Comparison of ENCODE assay signal across 23 cellular contexts in the genomic region with DNA sequence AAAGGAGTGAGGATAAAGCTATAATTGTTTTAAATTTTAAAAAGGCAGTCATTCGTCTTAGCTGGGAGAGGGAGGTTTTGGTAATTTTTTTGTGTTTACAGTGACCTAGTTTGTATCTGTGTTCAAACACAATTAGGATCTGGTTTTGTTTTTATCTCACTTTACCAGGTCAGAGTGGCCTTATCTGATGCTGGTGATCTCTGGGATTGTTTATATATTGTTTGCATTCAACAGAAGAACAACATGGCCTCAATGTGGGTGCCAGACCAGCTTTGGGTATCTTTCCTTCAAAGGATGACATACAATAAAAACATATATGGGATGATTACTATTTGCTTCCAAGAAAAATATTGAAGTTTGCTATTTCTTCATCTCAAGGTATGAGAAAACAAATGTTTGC.
"Had no signal": no experiment of that assay in that cellular context is flagged by ENCODE, and none has a peak within 500 bp of the region (broad histone marks: within the 10 kb centered on the region; RNA-seq: fewer than 3 reads in every experiment).

No MANE protein-coding gene starts in this region.

- H3K4me1 Mint-ChIP-seq: immature natural killer cell; natural killer cell; stimulated activated memory B cell treated with anti-CD40 and anti-IgM and Interleukin-4, amounts not matched to agents 10 μg/mL and 1 μg/mL and 100 μg/mL, for 72 hours had no signal

- H3K9me3 ChIP-seq: esophagus squamous epithelium, lower lobe of right lung, ovary, psoas muscle, sigmoid colon, testis, tibial artery had no signal

- H3K4me3 Mint-ChIP-seq: immature natural killer cell; natural killer cell; stimulated activated memory B cell treated with anti-CD40 and anti-IgM and Interleukin-4, amounts not matched to agents 10 μg/mL and 1 μg/mL and 100 μg/mL, for 72 hours; type B pancreatic cell had no signal

- ATAC-seq: left ventricle myocardium superior; lower lobe of right lung; natural killer cell; psoas muscle; right cardiac atrium; stimulated activated memory B cell treated with anti-CD40 and anti-IgM and Interleukin-4, amounts not matched to agents 10 μg/mL and 1 μg/mL and 100 μg/mL, for 72 hours; stimulated activated naive CD8-positive, alpha-beta T cell treated with anti-CD3 and anti-CD28 coated beads, Interleukin-15, Interleukin-2, amounts not matched to agents 100 U/mL and 50 U/mL, for 24 hours had no signal

- H3K4me1 ChIP-seq: esophagus squamous epithelium, lower lobe of right lung, psoas muscle, testis had no signal

- H3K9me3 Mint-ChIP-seq: natural killer cell, type B pancreatic cell had no signal

- H3K27me3 Mint-ChIP-seq: stimulated activated memory B cell treated with anti-CD40 and anti-IgM and Interleukin-4, amounts not matched to agents 10 μg/mL and 1 μg/mL and 100 μg/mL, for 72 hours; type B pancreatic cell had no signal

- H3K36me3 ChIP-seq: esophagus squamous epithelium, lower lobe of right lung, ovary, sigmoid colon, tibial artery had no signal

- H3K27me3 ChIP-seq: esophagus squamous epithelium, ovary, sigmoid colon, testis, tibial artery had no signal

- H3K27ac ChIP-seq: esophagus squamous epithelium, lower lobe of right lung, ovary, psoas muscle, sigmoid colon, testis, tibial artery had no signal

- DNase-seq: cortex of kidney; erythroblast; esophagus squamous epithelium; hypothalamus; immature natural killer cell; islet precursor cell; left ventricle myocardium superior; lower lobe of right lung; natural killer cell; occipital lobe; ovary; posterior cingulate gyrus; psoas muscle; right cardiac atrium; sigmoid colon; stimulated activated CD4-positive, alpha-beta T cell treated with anti-CD3 and anti-CD28 coated beads, Interleukin-2, amount 100 ng/mL, for 24 hours; stimulated activated CD4-positive, alpha-beta T cell treated with anti-CD3 and anti-CD28 coated beads, Interleukin-4, amount 100 ng/mL, for 4 hours; stimulated activated naive CD8-positive, alpha-beta T cell treated with anti-CD3 and anti-CD28 coated beads, Interleukin-15, Interleukin-2, amounts not matched to agents 100 U/mL and 50 U/mL, for 24 hours; substantia nigra; testis; tibial artery had no signal

- H3K36me3 Mint-ChIP-seq: immature natural killer cell; natural killer cell; stimulated activated memory B cell treated with anti-CD40 and anti-IgM and Interleukin-4, amounts not matched to agents 10 μg/mL and 1 μg/mL and 100 μg/mL, for 72 hours; type B pancreatic cell had no signal

- H3K4me3 ChIP-seq: esophagus squamous epithelium, lower lobe of right lung, ovary, psoas muscle, sigmoid colon, testis, tibial artery had no signal

- H3K27ac Mint-ChIP-seq: immature natural killer cell; natural killer cell; stimulated activated memory B cell treated with anti-CD40 and anti-IgM and Interleukin-4, amounts not matched to agents 10 μg/mL and 1 μg/mL and 100 μg/mL, for 72 hours; type B pancreatic cell had no signal
